Comparison of ENCODE assay signal across 19 cellular contexts in the genomic region with DNA sequence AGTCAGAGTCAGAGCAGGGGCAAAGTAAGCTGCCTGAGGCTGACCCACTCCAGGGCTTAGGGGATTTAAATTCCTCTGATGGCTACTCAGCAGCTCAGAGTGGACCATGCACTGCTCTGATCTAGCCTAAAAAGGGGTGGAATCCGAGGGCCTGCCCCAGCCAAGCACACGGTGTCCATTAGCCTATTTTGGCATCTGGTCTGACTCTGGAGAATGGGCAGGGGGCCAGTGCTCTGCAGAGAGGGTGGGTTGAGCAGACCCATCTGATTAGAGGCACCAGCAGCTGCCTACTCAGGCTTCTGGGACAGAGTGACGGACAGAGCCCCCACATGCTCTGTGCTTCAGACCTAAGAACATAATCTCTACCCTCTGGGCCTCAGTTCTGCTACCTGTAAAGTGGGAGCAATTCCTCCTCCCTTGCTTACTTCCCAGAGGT. TPM values are rescaled to one million over a fixed set of nuclear protein-coding genes. Genes with fewer than 3 reads are reported as not detected.
DNase-seq lines count a peak whose midpoint lies in the region; ATAC-seq and TF ChIP-seq lines count a peak whose summit lies in the region.
"Had no signal": no experiment of that assay in that cellular context is flagged by ENCODE, and none has a peak within 500 bp of the region (broad histone marks: within the 10 kb centered on the region; RNA-seq: fewer than 3 reads in every experiment).

No MANE protein-coding gene starts in this region.

- CTCF ChIA-PET in Calu3 (lab: Charles Lee) = interaction anchor here (0.6 to 1.6 kb wide), 3 partner anchors 10 to 21 kb away, joined by 3 to 4 read pairs (median 3); no protein-coding TSS in a partner anchor

- H3K27ac Mint-ChIP-seq in Calu3 (ENCODE audit: unreplicated experiment) = peak overlapping the region; percentile 4
- H3K27ac Mint-ChIP-seq: activated CD4-positive, alpha-beta T cell treated with anti-CD3 and anti-CD28 coated beads, Interleukin-2, amount 10 ng/mL, durations not matched to agents 7 days and 5 days had no signal

- H3K4me1 ChIP-seq in sigmoid colon = peaks cover 0 to 19% (median 9%) of the 10 kb centered on the region in 4 donors
- H3K4me1 ChIP-seq: gastrocnemius medialis had no signal

- H3K27me3 ChIP-seq in WERI-Rb-1 (ENCODE audit: insufficient read depth, low read depth, severe bottlenecking) (no peaks in the 10 kb centered on the region), sigmoid colon (no peaks in the 10 kb centered on the region)
- H3K27me3 ChIP-seq: gastrocnemius medialis had no signal

- TF ChIP-seq CTCF in Calu3 (IDR thresholded peaks at IDR 0.05; ENCODE audit: unreplicated experiment) (no peak), WERI-Rb-1 (IDR thresholded peaks at IDR 0.05; ENCODE audit: low read depth, low read length) (no peak), sigmoid colon (IDR thresholded peaks at IDR 0.05) (no peak)

- DNase-seq in Calu3 = no peak
- DNase-seq in WERI-Rb-1 = peak; percentile 33
- DNase-seq in left cardiac atrium = peak; percentile 66
- DNase-seq in sigmoid colon = peak; percentile 57
- DNase-seq in erythroblast (lab: John Stamatoyannopoulos, UW) = no peak
- DNase-seq: activated CD4-positive, alpha-beta T cell treated with anti-CD3 and anti-CD28 coated beads, Interleukin-2, amount 10 ng/mL, durations not matched to agents 7 days and 5 days; activated gamma-delta T cell treated with Interleukin-2 at 50 U/mL for 16 hours; dermis blood vessel endothelial cell; gastrocnemius medialis; GF-D8; GOT3; MM.1S; NCI-H1436 treated with DMSO at 0.1 percent for 48 hours; NCI-H524 treated with DMSO at 0.1 percent for 48 hours; SHP77 treated with DMSO at 0.1 percent for 48 hours; T-helper 1 cell had no signal

- H3K36me3 ChIP-seq in WERI-Rb-1 (no peaks in the 10 kb centered on the region), sigmoid colon (no peaks in the 10 kb centered on the region)
- H3K36me3 ChIP-seq: gastrocnemius medialis had no signal

- WGBS in sigmoid colon, 2 donors = 65 to 72% methylated on average over 3 of the region's 3 CpGs

- H3K36me3 Mint-ChIP-seq in Calu3 (ENCODE audit: insufficient read depth, unreplicated experiment) = peaks cover 10% of the 10 kb centered on the region

- TF ChIP-seq POLR2A in sigmoid colon (IDR thresholded peaks at IDR 0.05) (no peak), erythroblast (IDR thresholded peaks at IDR 0.05; ENCODE audit: low read length) (no peak)

- H3K27ac ChIP-seq in WERI-Rb-1 = no peak overlapping the region
- peak overlapping the region in 1 of 4 donors; percentile 57 for H3K27ac ChIP-seq in sigmoid colon
- H3K27ac ChIP-seq: gastrocnemius medialis had no signal

- H3K4me3 ChIP-seq in WERI-Rb-1 (ENCODE audit: low read depth, low read length) = no peak overlapping the region
- no peak overlapping the region for H3K4me3 ChIP-seq in sigmoid colon
- H3K4me3 ChIP-seq: gastrocnemius medialis had no signal

- peaks cover 4% of the 10 kb centered on the region for H3K9me3 Mint-ChIP-seq in Calu3 (ENCODE audit: low read depth, unreplicated experiment)
- H3K9me3 Mint-ChIP-seq: activated CD4-positive, alpha-beta T cell treated with anti-CD3 and anti-CD28 coated beads, Interleukin-2, amount 10 ng/mL, durations not matched to agents 7 days and 5 days had no signal

- no peak for TF ChIP-seq EP300 in sigmoid colon (IDR thresholded peaks at IDR 0.05)

- BruUV-seq in Calu3 (replicated peaks; lab: Mats Ljungman, UMichigan) = no TSS peak

- H3K27me3 Mint-ChIP-seq in Calu3 (ENCODE audit: unreplicated experiment) = no peaks in the 10 kb centered on the region

- ATAC-seq in left cardiac atrium (peak; percentile 69 to 91), GM21717 (IDR thresholded peaks at IDR 0.05; ENCODE audit: unreplicated experiment) (no peak), HG02970 (IDR thresholded peaks at IDR 0.05; ENCODE audit: low FRiP score, unreplicated experiment) (no peak), HG03196 (IDR thresholded peaks at IDR 0.05; ENCODE audit: unreplicated experiment) (no peak)

- H3K4me3 Mint-ChIP-seq in Calu3 (ENCODE audit: low read depth, unreplicated experiment) = no peak overlapping the region
- H3K4me3 Mint-ChIP-seq: activated CD4-positive, alpha-beta T cell treated with anti-CD3 and anti-CD28 coated beads, Interleukin-2, amount 10 ng/mL, durations not matched to agents 7 days and 5 days had no signal

- intact Hi-C loops in Calu3 (cut with micrococcal nuclease; ENCODE audit: unreplicated experiment) (no loop called here), left cardiac atrium (cut with DNase I) (no loop called here), sigmoid colon (cut with DNase I) (no loop called here)

- H3K4me1 Mint-ChIP-seq in Calu3 (ENCODE audit: low read depth, unreplicated experiment) = peaks cover 33% of the 10 kb centered on the region
- H3K4me1 Mint-ChIP-seq: activated CD4-positive, alpha-beta T cell treated with anti-CD3 and anti-CD28 coated beads, Interleukin-2, amount 10 ng/mL, durations not matched to agents 7 days and 5 days had no signal

- H3K9me3 ChIP-seq in WERI-Rb-1 (ENCODE audit: severe bottlenecking) (no peaks in the 10 kb centered on the region), sigmoid colon (no peaks in the 10 kb centered on the region)
- H3K9me3 ChIP-seq: gastrocnemius medialis had no signal

RNA-seq across cellular contexts. Expression of gene TGM2, which starts 25.9 kb away (rescaled TPM):
- total RNA-seq in Calu3 (2022) (261 and 311 TPM in 2 replicates), left cardiac atrium (100 to 1,000 TPM; 383 to 695 TPM), sigmoid colon (100 to 1,000 TPM in 2 of 4 donors, 10 to 100 TPM in 2; 14.8 to 104 (median 60.7) TPM)
- polyA plus RNA-seq in sigmoid colon = 10 to 100 TPM in 1 of 3 donors, 1 to 10 TPM in 2; 6.5 to 71.1 (median 7.2) TPM

Comparison
In these comparisons a context has a peak if more than half of its experiments do, and no peak if none do; other contexts are left out.
1. DNase-seq: peak in WERI-Rb-1 (single experiment), left cardiac atrium (single experiment) and sigmoid colon (single experiment); none in Calu3 (single experiment) and erythroblast (0 of 2).
2. ATAC-seq: peak in left cardiac atrium (2 of 2); none in GM21717 (single experiment), HG02970 (single experiment) and HG03196 (single experiment).